Comparison of ENCODE assay signal across 9 cellular contexts in genomic region chr15:68781766-68782588, GRCh38. TPM values are rescaled to one million over a fixed set of nuclear protein-coding genes. Genes with fewer than 3 reads are reported as not detected.
DNase-seq lines count a peak whose midpoint lies in the region; ATAC-seq and TF ChIP-seq lines count a peak whose summit lies in the region.
"Had no signal": no experiment of that assay in that cellular context is flagged by ENCODE, and none has a peak within 500 bp of the region (broad histone marks: within the 10 kb centered on the region; RNA-seq: fewer than 3 reads in every experiment).

No MANE protein-coding gene starts in this region.

- ATAC-seq in upper lobe of left lung (ENCODE audit: low FRiP score in 2 of 2) (peak; percentile 57 to 70), HG03432 (IDR thresholded peaks at IDR 0.05; ENCODE audit: unreplicated experiment) (no peak), HG02571 (IDR thresholded peaks at IDR 0.05; ENCODE audit: unreplicated experiment) (no peak), HG03175 (IDR thresholded peaks at IDR 0.05; ENCODE audit: unreplicated experiment) (no peak)

- WGBS in upper lobe of left lung, 2 donors, result 55 to 59% methylated on average over 17 of the region's 17 CpGs

- no peak for TF ChIP-seq CTCF in upper lobe of left lung (IDR thresholded peaks at IDR 0.05)

- POLR2A ChIA-PET in activated CD4-positive, alpha-beta T cell treated with anti-CD3 and anti-CD28 coated beads, Interleukin-2, amount 10 ng/mL, durations not matched to agents 7 days and 5 days (lab: Charles Lee), result no interaction called here

- no peaks in the 10 kb centered on the region for H3K9me3 Mint-ChIP-seq in activated CD4-positive, alpha-beta T cell treated with anti-CD3 and anti-CD28 coated beads, Interleukin-2, amount 10 ng/mL, durations not matched to agents 7 days and 5 days

- peaks cover 42% of the 10 kb centered on the region for H3K4me1 Mint-ChIP-seq in activated CD4-positive, alpha-beta T cell treated with anti-CD3 and anti-CD28 coated beads, Interleukin-2, amount 10 ng/mL, durations not matched to agents 7 days and 5 days

- H3K36me3 Mint-ChIP-seq in activated CD4-positive, alpha-beta T cell treated with anti-CD3 and anti-CD28 coated beads, Interleukin-2, amount 10 ng/mL, durations not matched to agents 7 days and 5 days (ENCODE audit: low read depth), result peaks cover 69% of the 10 kb centered on the region

- CTCF ChIA-PET in activated CD4-positive, alpha-beta T cell treated with anti-CD3 and anti-CD28 coated beads, Interleukin-2, amount 10 ng/mL, durations not matched to agents 7 days and 5 days (lab: Charles Lee), result interaction anchor here (1.3 kb wide), 1 partner anchor 14 kb away, joined by 3 read pairs; no protein-coding TSS in a partner anchor

- H3K36me3 ChIP-seq in muscle layer of duodenum (ENCODE audit: control insufficient read depth in 1 of 2, insufficient read depth in 2 of 2, low read length in 2 of 2) (peaks cover 38 to 68% of the 10 kb centered on the region in 2 donors), upper lobe of left lung (peaks cover 0 to 79% (median 18%) of the 10 kb centered on the region in 4 donors)

- H3K4me3 ChIP-seq in muscle layer of duodenum (ENCODE audit: low read depth in 1 of 2, low read length in 2 of 2) (no peak overlapping the region), upper lobe of left lung (peak overlapping the region in 1 of 4 donors; percentile 17)

- no peak for TF ChIP-seq POLR2A in upper lobe of left lung (IDR thresholded peaks at IDR 0.05)

- H3K4me3 Mint-ChIP-seq in activated CD4-positive, alpha-beta T cell treated with anti-CD3 and anti-CD28 coated beads, Interleukin-2, amount 10 ng/mL, durations not matched to agents 7 days and 5 days, result peak overlapping the region; percentile 25

- H3K27ac ChIP-seq in caudate nucleus (ENCODE audit: low read depth, low read length) (peak overlapping the region; percentile 56), muscle layer of duodenum (ENCODE audit: low read length) (peak overlapping the region; percentile 17), upper lobe of left lung (peak overlapping the region; percentile 75 to 85 (median 78))

- H3K9me3 ChIP-seq in muscle layer of duodenum (ENCODE audit: control insufficient read depth in 1 of 2, low read length in 2 of 2), result no peaks in the 10 kb centered on the region
- no peaks in the 10 kb centered on the region for H3K9me3 ChIP-seq in upper lobe of left lung

- DNase-seq in activated CD4-positive, alpha-beta T cell treated with anti-CD3 and anti-CD28 coated beads, Interleukin-2, amount 10 ng/mL, durations not matched to agents 7 days and 5 days, result peak; percentile 45
- DNase-seq in activated CD4-positive, alpha-beta T cell treated with anti-CD3 and anti-CD28 coated beads, Interleukin-2, amount 50 U/mL, for 1 hour, result no peak
- peak in 1 of 61 donors; percentile 25 for DNase-seq in caudate nucleus (lab: John Stamatoyannopoulos, UW)
- peak; percentile 23 to 71 for DNase-seq in upper lobe of left lung
- DNase-seq: NCI-H1092 had no signal

- peak in 1 of 4 donors; percentile 47 for TF ChIP-seq EP300 in upper lobe of left lung (IDR thresholded peaks at IDR 0.05)

- H3K4me1 ChIP-seq in muscle layer of duodenum (ENCODE audit: control insufficient read depth in 1 of 2, insufficient read depth in 2 of 2, low read length in 2 of 2) (no peaks in the 10 kb centered on the region), upper lobe of left lung (peaks cover 11 to 31% (median 17%) of the 10 kb centered on the region in 4 donors)

- H3K27ac Mint-ChIP-seq in activated CD4-positive, alpha-beta T cell treated with anti-CD3 and anti-CD28 coated beads, Interleukin-2, amount 10 ng/mL, durations not matched to agents 7 days and 5 days, result peak overlapping the region; percentile 81

- H3K27me3 ChIP-seq in muscle layer of duodenum (ENCODE audit: low read depth, low read length) (no peaks in the 10 kb centered on the region), upper lobe of left lung (no peaks in the 10 kb centered on the region)

- H3K27me3 Mint-ChIP-seq in activated CD4-positive, alpha-beta T cell treated with anti-CD3 and anti-CD28 coated beads, Interleukin-2, amount 10 ng/mL, durations not matched to agents 7 days and 5 days, result no peaks in the 10 kb centered on the region

RNA-seq across cellular contexts. Expression of gene ANP32A, which starts 38.7 kb away (rescaled TPM):
- total RNA-seq in activated CD4-positive, alpha-beta T cell treated with anti-CD3 and anti-CD28 coated beads, Interleukin-2, amount 10 ng/mL, durations not matched to agents 7 days and 5 days, result 100 to 1,000 TPM; 219 to 286 TPM
- total RNA-seq in upper lobe of left lung, result 100 to 1,000 TPM in 2 of 6 donors, 10 to 100 TPM in 4; 62.9 to 110 (median 81.5) TPM

Comparison
In these comparisons a context has a peak if more than half of its experiments do, and no peak if none do; other contexts are left out.
1. H3K27ac ChIP-seq: peak in every context shown above with its lines; median percentile 78 in upper lobe of left lung; 56 in caudate nucleus; 17 in muscle layer of duodenum.
2. ATAC-seq: peak in upper lobe of left lung (2 of 2); none in HG03432 (single experiment), HG02571 (single experiment) and HG03175 (single experiment).